Comparison of ENCODE assay signal across 1 cellular context in genomic region chr5:150517272-150518152, GRCh38.
TF ChIP-seq lines count a peak whose summit lies in the region.

No MANE protein-coding gene starts in this region.

TF ChIP-seq in HepG2, 621 proteins besides CTCF, POLR2A, EP300 and RAD21 (continued from another document and continues in another):
- TF ChIP-seq, protein P1, sequence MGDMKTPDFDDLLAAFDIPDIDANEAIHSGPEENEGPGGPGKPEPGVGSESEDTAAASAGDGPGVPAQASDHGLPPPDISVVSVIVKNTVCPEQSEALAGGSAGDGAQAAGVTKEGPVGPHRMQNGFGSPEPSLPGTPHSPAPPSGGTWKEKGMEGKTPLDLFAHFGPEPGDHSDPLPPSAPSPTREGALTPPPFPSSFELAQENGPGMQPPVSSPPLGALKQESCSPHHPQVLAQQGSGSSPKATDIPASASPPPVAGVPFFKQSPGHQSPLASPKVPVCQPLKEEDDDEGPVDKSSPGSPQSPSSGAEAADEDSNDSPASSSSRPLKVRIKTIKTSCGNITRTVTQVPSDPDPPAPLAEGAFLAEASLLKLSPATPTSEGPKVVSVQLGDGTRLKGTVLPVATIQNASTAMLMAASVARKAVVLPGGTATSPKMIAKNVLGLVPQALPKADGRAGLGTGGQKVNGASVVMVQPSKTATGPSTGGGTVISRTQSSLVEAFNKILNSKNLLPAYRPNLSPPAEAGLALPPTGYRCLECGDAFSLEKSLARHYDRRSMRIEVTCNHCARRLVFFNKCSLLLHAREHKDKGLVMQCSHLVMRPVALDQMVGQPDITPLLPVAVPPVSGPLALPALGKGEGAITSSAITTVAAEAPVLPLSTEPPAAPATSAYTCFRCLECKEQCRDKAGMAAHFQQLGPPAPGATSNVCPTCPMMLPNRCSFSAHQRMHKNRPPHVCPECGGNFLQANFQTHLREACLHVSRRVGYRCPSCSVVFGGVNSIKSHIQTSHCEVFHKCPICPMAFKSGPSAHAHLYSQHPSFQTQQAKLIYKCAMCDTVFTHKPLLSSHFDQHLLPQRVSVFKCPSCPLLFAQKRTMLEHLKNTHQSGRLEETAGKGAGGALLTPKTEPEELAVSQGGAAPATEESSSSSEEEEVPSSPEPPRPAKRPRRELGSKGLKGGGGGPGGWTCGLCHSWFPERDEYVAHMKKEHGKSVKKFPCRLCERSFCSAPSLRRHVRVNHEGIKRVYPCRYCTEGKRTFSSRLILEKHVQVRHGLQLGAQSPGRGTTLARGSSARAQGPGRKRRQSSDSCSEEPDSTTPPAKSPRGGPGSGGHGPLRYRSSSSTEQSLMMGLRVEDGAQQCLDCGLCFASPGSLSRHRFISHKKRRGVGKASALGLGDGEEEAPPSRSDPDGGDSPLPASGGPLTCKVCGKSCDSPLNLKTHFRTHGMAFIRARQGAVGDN (CRISPR knock-in tag; IDR thresholded peaks at IDR 0.05) = peak; percentile 88
- TF ChIP-seq, protein P2, sequence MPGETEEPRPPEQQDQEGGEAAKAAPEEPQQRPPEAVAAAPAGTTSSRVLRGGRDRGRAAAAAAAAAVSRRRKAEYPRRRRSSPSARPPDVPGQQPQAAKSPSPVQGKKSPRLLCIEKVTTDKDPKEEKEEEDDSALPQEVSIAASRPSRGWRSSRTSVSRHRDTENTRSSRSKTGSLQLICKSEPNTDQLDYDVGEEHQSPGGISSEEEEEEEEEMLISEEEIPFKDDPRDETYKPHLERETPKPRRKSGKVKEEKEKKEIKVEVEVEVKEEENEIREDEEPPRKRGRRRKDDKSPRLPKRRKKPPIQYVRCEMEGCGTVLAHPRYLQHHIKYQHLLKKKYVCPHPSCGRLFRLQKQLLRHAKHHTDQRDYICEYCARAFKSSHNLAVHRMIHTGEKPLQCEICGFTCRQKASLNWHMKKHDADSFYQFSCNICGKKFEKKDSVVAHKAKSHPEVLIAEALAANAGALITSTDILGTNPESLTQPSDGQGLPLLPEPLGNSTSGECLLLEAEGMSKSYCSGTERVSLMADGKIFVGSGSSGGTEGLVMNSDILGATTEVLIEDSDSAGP (CRISPR knock-in tag; IDR thresholded peaks at IDR 0.05; ENCODE audit: borderline replicate concordance) = peak; percentile 50; the same call in 1 of the 2 replicates
- TF ChIP-seq ZNF776 (CRISPR knock-in tag; IDR thresholded peaks at IDR 0.05) (no peak), RNF219 (CRISPR knock-in tag; IDR thresholded peaks at IDR 0.05) (no peak), CBFB (CRISPR knock-in tag; IDR thresholded peaks at IDR 0.05) (no peak; the same call in 1 of the 2 replicates), NR3C1 (CRISPR knock-in tag; IDR thresholded peaks at IDR 0.05) (no peak), IKZF1 (IDR thresholded peaks at IDR 0.05) (no peak), NFE2L1 (CRISPR knock-in tag; IDR thresholded peaks at IDR 0.05; ENCODE audit: borderline replicate concordance) (no peak), TARDBP (CRISPR knock-in tag; IDR thresholded peaks at IDR 0.05) (peak; percentile 45; the same call in 1 of the 2 replicates), ZSCAN25 (CRISPR knock-in tag; IDR thresholded peaks at IDR 0.05) (peak; percentile 38; the same call in 1 of the 2 replicates), ZNF331 (CRISPR knock-in tag; IDR thresholded peaks at IDR 0.05) (peak; percentile 40; the same call in 1 of the 2 replicates), PHF21A (CRISPR knock-in tag; IDR thresholded peaks at IDR 0.05) (peak; percentile 29), CREM (IDR thresholded peaks at IDR 0.05) (peak; percentile 60; the same call in 1 of the 2 replicates), CREM (CRISPR knock-in tag; IDR thresholded peaks at IDR 0.05) (no peak), ZNF775 (CRISPR knock-in tag; IDR thresholded peaks at IDR 0.05; ENCODE audit: borderline replicate concordance) (no peak), ZNF883 (CRISPR knock-in tag; IDR thresholded peaks at IDR 0.05; ENCODE audit: not compliant biosample characterization) (no peak), HMG20B (CRISPR knock-in tag; conservative IDR thresholded peaks at IDR 0.05) (no peak; the same call in 1 of the 2 replicates), JUN (CRISPR knock-in tag; IDR thresholded peaks at IDR 0.05) (0 out of 2 replicates have a peak, but pooled peaks have one; percentile 43), ZNF512B (CRISPR knock-in tag; IDR thresholded peaks at IDR 0.05; ENCODE audit: borderline replicate concordance) (no peak; the same call in 1 of the 2 replicates), FOXA1 (IDR thresholded peaks at IDR 0.05) (no peak), FOXA1 (CRISPR knock-in tag; IDR thresholded peaks at IDR 0.05) (peak; percentile 69), JDP2 (CRISPR knock-in tag; IDR thresholded peaks at IDR 0.05; ENCODE audit: borderline replicate concordance) (no peak), KDM2A (CRISPR knock-in tag; IDR thresholded peaks at IDR 0.05; ENCODE audit: borderline replicate concordance, low read depth) (no peak), NONO (IDR thresholded peaks at IDR 0.05) (no peak), NONO (CRISPR knock-in tag; conservative IDR thresholded peaks at IDR 0.05) (no peak; the same call in 1 of the 2 replicates), KLF11 (CRISPR knock-in tag; IDR thresholded peaks at IDR 0.05) (0 out of 2 replicates have a peak, but pooled peaks have one; percentile 58), GATAD2A (CRISPR knock-in tag; IDR thresholded peaks at IDR 0.05) (peak; percentile 87), PAF1 (CRISPR knock-in tag; IDR thresholded peaks at IDR 0.05) (no peak), ARID5B (CRISPR knock-in tag; IDR thresholded peaks at IDR 0.05) (peak; percentile 82), JUNB (CRISPR knock-in tag; IDR thresholded peaks at IDR 0.05; ENCODE audit: borderline replicate concordance) (no peak), PHF20 (CRISPR knock-in tag; IDR thresholded peaks at IDR 0.05) (no peak), LCORL (IDR thresholded peaks at IDR 0.05) (peak; percentile 8; the same call in 1 of the 2 replicates), LCORL (CRISPR knock-in tag; IDR thresholded peaks at IDR 0.05) (peak; percentile 89), XRCC5 (optimal IDR thresholded peaks at IDR 0.05; ENCODE audit: low read length) (peak; percentile 36), CEBPB (IDR thresholded peaks at IDR 0.05; ENCODE audit: borderline replicate concordance, low read depth, low read length) (peak; percentile 94), ZNF224 (CRISPR knock-in tag; IDR thresholded peaks at IDR 0.05) (no peak; the same call in 1 of the 2 replicates)
- TF ChIP-seq, protein P3, sequence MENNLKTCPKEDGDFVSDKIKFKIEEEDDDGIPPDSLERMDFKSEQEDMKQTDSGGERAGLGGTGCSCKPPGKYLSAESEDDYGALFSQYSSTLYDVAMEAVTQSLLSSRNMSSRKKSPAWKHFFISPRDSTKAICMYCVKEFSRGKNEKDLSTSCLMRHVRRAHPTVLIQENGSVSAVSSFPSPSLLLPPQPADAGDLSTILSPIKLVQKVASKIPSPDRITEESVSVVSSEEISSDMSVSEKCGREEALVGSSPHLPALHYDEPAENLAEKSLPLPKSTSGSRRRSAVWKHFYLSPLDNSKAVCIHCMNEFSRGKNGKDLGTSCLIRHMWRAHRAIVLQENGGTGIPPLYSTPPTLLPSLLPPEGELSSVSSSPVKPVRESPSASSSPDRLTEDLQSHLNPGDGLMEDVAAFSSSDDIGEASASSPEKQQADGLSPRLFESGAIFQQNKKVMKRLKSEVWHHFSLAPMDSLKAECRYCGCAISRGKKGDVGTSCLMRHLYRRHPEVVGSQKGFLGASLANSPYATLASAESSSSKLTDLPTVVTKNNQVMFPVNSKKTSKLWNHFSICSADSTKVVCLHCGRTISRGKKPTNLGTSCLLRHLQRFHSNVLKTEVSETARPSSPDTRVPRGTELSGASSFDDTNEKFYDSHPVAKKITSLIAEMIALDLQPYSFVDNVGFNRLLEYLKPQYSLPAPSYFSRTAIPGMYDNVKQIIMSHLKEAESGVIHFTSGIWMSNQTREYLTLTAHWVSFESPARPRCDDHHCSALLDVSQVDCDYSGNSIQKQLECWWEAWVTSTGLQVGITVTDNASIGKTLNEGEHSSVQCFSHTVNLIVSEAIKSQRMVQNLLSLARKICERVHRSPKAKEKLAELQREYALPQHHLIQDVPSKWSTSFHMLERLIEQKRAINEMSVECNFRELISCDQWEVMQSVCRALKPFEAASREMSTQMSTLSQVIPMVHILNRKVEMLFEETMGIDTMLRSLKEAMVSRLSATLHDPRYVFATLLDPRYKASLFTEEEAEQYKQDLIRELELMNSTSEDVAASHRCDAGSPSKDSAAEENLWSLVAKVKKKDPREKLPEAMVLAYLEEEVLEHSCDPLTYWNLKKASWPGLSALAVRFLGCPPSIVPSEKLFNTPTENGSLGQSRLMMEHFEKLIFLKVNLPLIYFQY (CRISPR knock-in tag; IDR thresholded peaks at IDR 0.05; ENCODE audit: borderline replicate concordance) = peak; percentile 32; the same call in 1 of the 2 replicates
- TF ChIP-seq, protein P4, sequence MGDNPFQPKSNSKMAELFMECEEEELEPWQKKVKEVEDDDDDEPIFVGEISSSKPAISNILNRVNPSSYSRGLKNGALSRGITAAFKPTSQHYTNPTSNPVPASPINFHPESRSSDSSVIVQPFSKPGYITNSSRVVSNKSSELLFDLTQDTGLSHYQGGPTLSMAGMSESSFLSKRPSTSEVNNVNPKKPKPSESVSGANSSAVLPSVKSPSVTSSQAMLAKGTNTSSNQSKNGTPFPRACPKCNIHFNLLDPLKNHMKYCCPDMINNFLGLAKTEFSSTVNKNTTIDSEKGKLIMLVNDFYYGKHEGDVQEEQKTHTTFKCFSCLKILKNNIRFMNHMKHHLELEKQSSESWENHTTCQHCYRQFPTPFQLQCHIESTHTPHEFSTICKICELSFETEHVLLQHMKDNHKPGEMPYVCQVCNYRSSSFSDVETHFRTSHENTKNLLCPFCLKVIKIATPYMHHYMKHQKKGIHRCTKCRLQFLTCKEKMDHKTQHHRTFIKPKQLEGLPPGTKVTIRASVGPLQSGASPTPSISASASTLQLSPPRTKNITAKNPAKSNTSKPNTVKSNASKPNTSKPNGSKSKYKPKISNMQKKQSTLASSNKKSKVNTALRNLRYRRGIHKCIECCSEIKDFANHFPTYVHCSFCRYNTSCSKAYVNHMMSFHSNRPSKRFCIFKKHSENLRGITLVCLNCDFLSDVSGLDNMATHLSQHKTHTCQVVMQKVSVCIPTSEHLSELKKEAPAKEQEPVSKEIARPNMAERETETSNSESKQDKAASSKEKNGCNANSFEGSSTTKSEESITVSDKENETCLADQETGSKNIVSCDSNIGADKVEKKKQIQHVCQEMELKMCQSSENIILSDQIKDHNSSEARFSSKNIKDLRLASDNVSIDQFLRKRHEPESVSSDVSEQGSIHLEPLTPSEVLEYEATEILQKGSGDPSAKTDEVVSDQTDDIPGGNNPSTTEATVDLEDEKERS (CRISPR knock-in tag; IDR thresholded peaks at IDR 0.05) = peak; percentile 97
